In genomic region chrX:50075630-50076349, GRCh38 we compare ENCODE assay signal across 20 cellular contexts.
A peak's percentile ranks its signal among the peaks of the same experiment; 100 is the strongest.
DNase-seq lines count a peak whose midpoint lies in the region; ATAC-seq and TF ChIP-seq lines count a peak whose summit lies in the region.
"Had no signal": no experiment of that assay in that cellular context is flagged by ENCODE, and none has a peak within 500 bp of the region (broad histone marks: within the 10 kb centered on the region; RNA-seq: fewer than 3 reads in every experiment).

No MANE protein-coding gene starts in this region.

- H3K36me3 ChIP-seq in OCI-LY7 (ENCODE audit: insufficient read depth, low read length): no peaks in the 10 kb centered on the region
- H3K36me3 ChIP-seq: upper lobe of right lung had no signal

- no peak overlapping the region for H3K4me2 ChIP-seq in OCI-LY7 (ENCODE audit: low read length)

- BruUV-seq in OCI-LY7 (replicated peaks; lab: Mats Ljungman, UMichigan): no TSS peak

- H4K20me1 ChIP-seq in OCI-LY7 (ENCODE audit: insufficient read depth, low read length): no peaks in the 10 kb centered on the region

- H3K4me3 ChIP-seq in NB4 (ENCODE audit: low read depth, low read length) (no peak overlapping the region), OCI-LY7 (ENCODE audit: low read depth, low read length, poor library complexity, severe bottlenecking) (no peak overlapping the region)
- H3K4me3 ChIP-seq: body of pancreas, upper lobe of right lung had no signal

- no peaks in the 10 kb centered on the region for H3K27me3 Mint-ChIP-seq in naive B cell

- CTCF ChIA-PET in OCI-LY7 (lab: Charles Lee; ENCODE audit: unreplicated experiment): no interaction called here

- no peaks in the 10 kb centered on the region for H3K9me2 ChIP-seq in OCI-LY7 (ENCODE audit: insufficient read depth, low read length)

- H3K4me3 Mint-ChIP-seq in naive B cell: peak overlapping the region in 1 of 8 donors; percentile 26
- H3K4me3 Mint-ChIP-seq: H9, nephron progenitor cell had no signal

- H3K27ac Mint-ChIP-seq in naive B cell: peak overlapping the region in 2 of 6 donors; percentile 0 to 75
- H3K27ac Mint-ChIP-seq: H9, nephron progenitor cell had no signal

- no peaks in the 10 kb centered on the region for H3K4me1 ChIP-seq in OCI-LY7 (ENCODE audit: insufficient read depth, low read length, poor library complexity, severe bottlenecking)
- H3K4me1 ChIP-seq: body of pancreas, upper lobe of right lung had no signal

- peak; percentile 5 for DNase-seq in NB4 (ENCODE audit: low read depth)
- DNase-seq in naive B cell: peak; percentile 23
- no peak for DNase-seq in activated CD4-positive, alpha-beta T cell treated with anti-CD3 and anti-CD28 coated beads for 4 hours
- DNase-seq in OCI-LY7 (ENCODE audit: low spot score): no peak
- no peak for DNase-seq in NCI-H524 treated with DMSO at 0.1 percent for 48 hours (lab: John Stamatoyannopoulos, UW)
- DNase-seq: activated T-cell treated with anti-CD3 and anti-CD28 coated beads, Interleukin-2, amount 50 U/mL, for 1 hour; body of pancreas; cortex of kidney; DMS153; H9; mammary epithelial cell; nephron progenitor cell; stimulated activated naive CD8-positive, alpha-beta T cell treated with anti-CD3 and anti-CD28 coated beads, Interleukin-15, Interleukin-2, amounts not matched to agents 100 U/mL and 50 U/mL, for 24 hours; upper lobe of right lung had no signal

- no peak overlapping the region for H2AFZ ChIP-seq in OCI-LY7 (ENCODE audit: low read length)

- no peak for TF ChIP-seq CTCF in NB4 (IDR thresholded peaks at IDR 0.05; ENCODE audit: low read depth, low read length)
- TF ChIP-seq CTCF in OCI-LY7 (conservative IDR thresholded peaks at IDR 0.05; ENCODE audit: low read length): no peak

- POLR2A ChIA-PET in OCI-LY7 (lab: Charles Lee): no interaction called here

- no peak for TF ChIP-seq POLR2A in NB4 (IDR thresholded peaks at IDR 0.05; ENCODE audit: extremely low read depth, insufficient read length)

- H3K27ac ChIP-seq in OCI-LY7 (ENCODE audit: low read depth, low read length, poor library complexity, severe bottlenecking): no peak overlapping the region
- H3K27ac ChIP-seq: body of pancreas, epithelial cell of prostate, HL-60, upper lobe of right lung had no signal

- H3K9me3 ChIP-seq in OCI-LY7 (ENCODE audit: low read length): no peaks in the 10 kb centered on the region
- H3K9me3 ChIP-seq: body of pancreas, upper lobe of right lung had no signal

- intact Hi-C loops in OCI-LY7 (cut with micrococcal nuclease; ENCODE audit: unreplicated experiment): no loop called here

- ATAC-seq in GM18868 (IDR thresholded peaks at IDR 0.05; ENCODE audit: unreplicated experiment): peak; percentile 90
- ATAC-seq in HG02870 (IDR thresholded peaks at IDR 0.05; ENCODE audit: unreplicated experiment): peak; percentile 65
- ATAC-seq in naive B cell (ENCODE audit: low read depth in 2 of 2): peak; percentile 75 to 85
- no peak for ATAC-seq in HG03442 (IDR thresholded peaks at IDR 0.05; ENCODE audit: unreplicated experiment)
- ATAC-seq: activated naive CD4-positive, alpha-beta T cell treated with anti-CD3 and anti-CD28 coated beads, Interleukin-2, amount 50 U/mL, for 72 hours; body of pancreas; stimulated activated naive CD8-positive, alpha-beta T cell treated with anti-CD3 and anti-CD28 coated beads, Interleukin-15, Interleukin-2, amounts not matched to agents 100 U/mL and 50 U/mL, for 24 hours; upper lobe of right lung had no signal

- H3K9me3 Mint-ChIP-seq in naive B cell: peaks cover 0 to 2% (median 0%) of the 10 kb centered on the region in 7 donors
- H3K9me3 Mint-ChIP-seq: activated naive CD4-positive, alpha-beta T cell treated with anti-CD3 and anti-CD28 coated beads, Interleukin-2, amount 50 U/mL, for 72 hours had no signal

- H3K4me1 Mint-ChIP-seq in naive B cell: peaks cover 7 to 29% (median 16%) of the 10 kb centered on the region in 3 donors
- H3K4me1 Mint-ChIP-seq: H9, nephron progenitor cell had no signal

- no peaks in the 10 kb centered on the region for H3K36me3 Mint-ChIP-seq in naive B cell

- H3K79me2 ChIP-seq in OCI-LY7 (ENCODE audit: insufficient read depth, low read depth, low read length): no peaks in the 10 kb centered on the region

Comparison
In these comparisons a context has a peak if more than half of its experiments do, and no peak if none do; other contexts are left out.
1. DNase-seq: peak in NB4 (single experiment) and naive B cell (single experiment); none in activated CD4-positive, alpha-beta T cell treated with anti-CD3 and anti-CD28 coated beads for 4 hours (0 of 2), OCI-LY7 (single experiment) and NCI-H524 treated with DMSO at 0.1 percent for 48 hours (single experiment).